In genomic region chr2:224584768-224585204, GRCh38 we compare ENCODE assay signal across 7 cellular contexts. TPM values are rescaled to one million over a fixed set of nuclear protein-coding genes. Genes with fewer than 3 reads are reported as not detected.
DNase-seq lines count a peak whose midpoint lies in the region; ATAC-seq, FAIRE-seq and TF ChIP-seq lines count a peak whose summit lies in the region.

No MANE protein-coding gene starts in this region.

- H3K27me3 Mint-ChIP-seq in activated CD4-positive, alpha-beta T cell treated with anti-CD3 and anti-CD28 coated beads, Interleukin-2, amount 10 ng/mL, durations not matched to agents 7 days and 5 days = no peaks in the 10 kb centered on the region

- no peaks in the 10 kb centered on the region for H3K9me3 Mint-ChIP-seq in activated CD4-positive, alpha-beta T cell treated with anti-CD3 and anti-CD28 coated beads, Interleukin-2, amount 10 ng/mL, durations not matched to agents 7 days and 5 days

- peak overlapping the region; percentile 83 for H3K4me3 ChIP-seq in coronary artery

- no peak for FAIRE-seq in GM12892 (lab: Jason Lieb, UNC)

- DNase-seq in GM12892 (ENCODE audit: insufficient read length) = peak; percentile 46
- DNase-seq in activated CD4-positive, alpha-beta T cell treated with anti-CD3 and anti-CD28 coated beads, Interleukin-2, amount 10 ng/mL, durations not matched to agents 7 days and 5 days = peak; percentile 72
- DNase-seq in coronary artery (ENCODE audit: low spot score) = peak; percentile 76
- DNase-seq in medulla oblongata (ENCODE audit: extremely low spot score) = peak; percentile 51
- peak; percentile 24 to 33 for DNase-seq in stimulated activated CD8-positive, alpha-beta memory T cell treated with anti-CD3 and anti-CD28 coated beads, Interleukin-2, amount 100 ng/mL, for 1 hour (ENCODE audit: low read depth in 2 of 2)

- H3K36me3 Mint-ChIP-seq in activated CD4-positive, alpha-beta T cell treated with anti-CD3 and anti-CD28 coated beads, Interleukin-2, amount 10 ng/mL, durations not matched to agents 7 days and 5 days (ENCODE audit: low read depth) = peaks cover 19% of the 10 kb centered on the region

- H3K4me1 Mint-ChIP-seq in activated CD4-positive, alpha-beta T cell treated with anti-CD3 and anti-CD28 coated beads, Interleukin-2, amount 10 ng/mL, durations not matched to agents 7 days and 5 days = peaks cover 51% of the 10 kb centered on the region

- peak; percentile 32 for ATAC-seq in GM21737 (IDR thresholded peaks at IDR 0.05; ENCODE audit: unreplicated experiment)

- H3K4me3 Mint-ChIP-seq in activated CD4-positive, alpha-beta T cell treated with anti-CD3 and anti-CD28 coated beads, Interleukin-2, amount 10 ng/mL, durations not matched to agents 7 days and 5 days = peak overlapping the region; percentile 80

- peak overlapping the region; percentile 94 for H3K27ac Mint-ChIP-seq in activated CD4-positive, alpha-beta T cell treated with anti-CD3 and anti-CD28 coated beads, Interleukin-2, amount 10 ng/mL, durations not matched to agents 7 days and 5 days

- CTCF ChIA-PET in activated CD4-positive, alpha-beta T cell treated with anti-CD3 and anti-CD28 coated beads, Interleukin-2, amount 10 ng/mL, durations not matched to agents 7 days and 5 days (lab: Charles Lee) = interaction anchor here (1.5 kb wide), 1 partner anchor 10 kb away, joined by 3 read pairs; no protein-coding TSS in a partner anchor

- H3K36me3 ChIP-seq in KOPT-K1 (ENCODE audit: insufficient read depth, low read length) = peaks cover 4% of the 10 kb centered on the region; the same call in 1 of the 2 replicates

- H3K9me3 ChIP-seq in KOPT-K1 (ENCODE audit: insufficient read depth, low read length, poor library complexity, severe bottlenecking) = no peaks in the 10 kb centered on the region

- POLR2A ChIA-PET in activated CD4-positive, alpha-beta T cell treated with anti-CD3 and anti-CD28 coated beads, Interleukin-2, amount 10 ng/mL, durations not matched to agents 7 days and 5 days (lab: Charles Lee) = no interaction called here

- H3K27ac ChIP-seq in KOPT-K1 (ENCODE audit: low read depth, low read length, poor library complexity, severe bottlenecking) (peak overlapping the region; percentile 76), coronary artery (peak overlapping the region; percentile 90 to 98)

- TF ChIP-seq CTCF in coronary artery (IDR thresholded peaks at IDR 0.05) = no peak

- TF ChIP-seq POLR2A in GM12892 (IDR thresholded peaks at IDR 0.05; ENCODE audit: low read depth, low read length) = peak; percentile 28; the same call in 1 of the 2 replicates

RNA-seq across cellular contexts. Expression of gene CUL3, which starts 0.4 kb away (rescaled TPM):
- 64.7 TPM for polyA plus RNA-seq in GM12892 (2012; ENCODE audit: missing spikeins)
- 10 to 100 TPM; 74.9 to 77.4 TPM for total RNA-seq in activated CD4-positive, alpha-beta T cell treated with anti-CD3 and anti-CD28 coated beads, Interleukin-2, amount 10 ng/mL, durations not matched to agents 7 days and 5 days

Comparison
In these comparisons a context has a peak if more than half of its experiments do, and no peak if none do; other contexts are left out.
1. Peak in every context shown above with its lines: DNase-seq, ATAC-seq, H3K4me3 ChIP-seq and H3K27ac ChIP-seq.